Comparison of ENCODE assay signal across 20 cellular contexts in genomic region chr12:100069795-100070194, GRCh38.
"Had no signal": no experiment of that assay in that cellular context is flagged by ENCODE, and none has a peak within 500 bp of the region (broad histone marks: within the 10 kb centered on the region; RNA-seq: fewer than 3 reads in every experiment).

No MANE protein-coding gene starts in this region.

- H3K9ac ChIP-seq: SK-N-SH had no signal

- DNase-seq: KBM-7, MG63, NCI-H1092, NCI-H1105 treated with DMSO at 0.1 percent for 48 hours, NCI-H1417 treated with DMSO at 0.1 percent for 48 hours, NCI-H146, NCI-H1694 treated with DMSO at 0.1 percent for 48 hours, NCI-H1930, NCI-H2081, NCI-H2107, NCI-H2227 treated with DMSO at 0.1 percent for 48 hours, NCI-H524 treated with DMSO at 0.1 percent for 48 hours, NCI-H69, NCI-H774, SHP77, SK-N-SH, SW 1271 had no signal

- H3K4me3 Mint-ChIP-seq: IgD-negative memory B cell had no signal

- H3K27ac ChIP-seq: RWPE1 had no signal

- H3K27ac Mint-ChIP-seq: IgD-negative memory B cell had no signal

- FAIRE-seq: RCC 7860 had no signal

- H3K27me3 Mint-ChIP-seq: IgD-negative memory B cell had no signal

- H3K4me2 ChIP-seq: SK-N-SH had no signal

- H3K4me3 ChIP-seq: MG63 had no signal

- H3K27me3 ChIP-seq: MG63 had no signal
